ENCODE assay signal across 28 cellular contexts in genomic region chr16:48909231-48909630, GRCh38.
"Had no signal": no experiment of that assay in that cellular context is flagged by ENCODE, and none has a peak within 500 bp of the region (broad histone marks: within the 10 kb centered on the region; RNA-seq: fewer than 3 reads in every experiment).

No MANE protein-coding gene starts in this region.

- H3K4me3 Mint-ChIP-seq: naive B cell; natural killer cell; nephron; stimulated activated effector memory CD8-positive, alpha-beta T cell treated with anti-CD3 and anti-CD28 coated beads, Interleukin-12 subunit alpha, Interleukin-12 subunit beta, amount 100 ng/mL, for 72 hours; stimulated activated naive B cell treated with anti-CD40 and anti-IgM and Interleukin-4, amounts not matched to agents 10 μg/mL and 1 μg/mL and 100 μg/mL, for 72 hours; stimulated activated naive CD8-positive, alpha-beta T cell treated with anti-CD3 and anti-CD28 coated beads, Interleukin-15, Interleukin-2, amounts not matched to agents 100 ng/mL and 50 ng/mL, for 24 hours had no signal

- H3K27ac Mint-ChIP-seq: naive B cell; natural killer cell; nephron; progenitor cell of endocrine pancreas; stimulated activated effector memory CD8-positive, alpha-beta T cell treated with anti-CD3 and anti-CD28 coated beads, Interleukin-12 subunit alpha, Interleukin-12 subunit beta, amount 100 ng/mL, for 72 hours; stimulated activated naive B cell treated with anti-CD40 and anti-IgM and Interleukin-4, amounts not matched to agents 10 μg/mL and 1 μg/mL and 100 μg/mL, for 72 hours; stimulated activated naive CD8-positive, alpha-beta T cell treated with anti-CD3 and anti-CD28 coated beads, Interleukin-15, Interleukin-2, amounts not matched to agents 100 ng/mL and 50 ng/mL, for 24 hours had no signal

- H3K36me3 ChIP-seq: ovary, right lobe of liver, sigmoid colon, stomach, thoracic aorta, thyroid gland, tibial nerve, upper lobe of left lung, uterus had no signal

- H3K9me3 ChIP-seq: ovary, psoas muscle, right lobe of liver, sigmoid colon, stomach, thoracic aorta, thyroid gland, tibial nerve, upper lobe of left lung, uterus had no signal

- H3K4me1 Mint-ChIP-seq: naive B cell; natural killer cell; nephron; stimulated activated effector memory CD8-positive, alpha-beta T cell treated with anti-CD3 and anti-CD28 coated beads, Interleukin-12 subunit alpha, Interleukin-12 subunit beta, amount 100 ng/mL, for 72 hours had no signal

- H3K4me1 ChIP-seq: parathyroid adenoma, psoas muscle, right lobe of liver, stomach, tibial nerve, upper lobe of left lung, uterus had no signal

- H3K27ac ChIP-seq: ovary, parathyroid adenoma, psoas muscle, right lobe of liver, sigmoid colon, stomach, thoracic aorta, thyroid gland, tibial nerve, upper lobe of left lung, uterus had no signal

- H3K9me3 Mint-ChIP-seq: natural killer cell; nephron; stimulated activated naive CD8-positive, alpha-beta T cell treated with anti-CD3 and anti-CD28 coated beads, Interleukin-15, Interleukin-2, amounts not matched to agents 100 ng/mL and 50 ng/mL, for 24 hours had no signal

- H3K36me3 Mint-ChIP-seq: naive B cell; natural killer cell; stimulated activated effector memory CD8-positive, alpha-beta T cell treated with anti-CD3 and anti-CD28 coated beads, Interleukin-12 subunit alpha, Interleukin-12 subunit beta, amount 100 ng/mL, for 72 hours; stimulated activated naive B cell treated with anti-CD40 and anti-IgM and Interleukin-4, amounts not matched to agents 10 μg/mL and 1 μg/mL and 100 μg/mL, for 72 hours had no signal

- H2AFZ ChIP-seq: parathyroid adenoma had no signal

- H3K27me3 ChIP-seq: ovary, right lobe of liver, sigmoid colon, thyroid gland, tibial nerve, upper lobe of left lung, uterus had no signal

- DNase-seq: naive B cell; natural killer cell; occipital lobe; ovary; posterior cingulate gyrus; psoas muscle; right cardiac atrium; right lobe of liver; sigmoid colon; small intestine; stimulated activated CD4-positive, alpha-beta T cell treated with anti-CD3 and anti-CD28 coated beads, Interleukin-15, amount 100 ng/mL, for 24 hours; stimulated activated CD4-positive, alpha-beta T cell treated with anti-CD3 and anti-CD28 coated beads, Interleukin-2, amount 100 ng/mL, for 24 hours; stimulated activated CD4-positive, alpha-beta T cell treated with anti-CD3 and anti-CD28 coated beads, Interleukin-2, amount 100 ng/mL, for 48 hours; stimulated activated CD4-positive, alpha-beta T cell treated with anti-CD3 and anti-CD28 coated beads, Interleukin-4, amount 100 ng/mL, for 24 hours; stimulated activated naive B cell treated with anti-CD40 and anti-IgM and Interleukin-4, amounts not matched to agents 10 μg/mL and 1 μg/mL and 100 μg/mL, for 72 hours; stimulated activated naive CD4-positive, alpha-beta T cell treated with Interleukin-2 at 50 U/mL for 16 hours; stomach; thyroid gland; trophoblast cell; upper lobe of left lung; uterus had no signal

- FAIRE-seq: small intestine had no signal

- H3K27me3 Mint-ChIP-seq: stimulated activated naive CD8-positive, alpha-beta T cell treated with anti-CD3 and anti-CD28 coated beads, Interleukin-15, Interleukin-2, amounts not matched to agents 100 ng/mL and 50 ng/mL, for 24 hours had no signal

- H3K4me3 ChIP-seq: ovary, psoas muscle, right lobe of liver, sigmoid colon, stomach, thoracic aorta, thyroid gland, tibial nerve, upper lobe of left lung, uterus had no signal

- ATAC-seq: psoas muscle; right cardiac atrium; right lobe of liver; stimulated activated effector memory CD8-positive, alpha-beta T cell treated with anti-CD3 and anti-CD28 coated beads, Interleukin-12 subunit alpha, Interleukin-12 subunit beta, amount 100 ng/mL, for 72 hours; stimulated activated naive B cell treated with anti-CD40 and anti-IgM and Interleukin-4, amounts not matched to agents 10 μg/mL and 1 μg/mL and 100 μg/mL, for 72 hours had no signal

- H3K9ac ChIP-seq: parathyroid adenoma had no signal
